8 cellular contexts compared by ENCODE assay signal in genomic region chr6:35391240-35391968, GRCh38. TPM values are rescaled to one million over a fixed set of nuclear protein-coding genes. Genes with fewer than 3 reads are reported as not detected.
DNase-seq lines count a peak whose midpoint lies in the region; ATAC-seq, FAIRE-seq and TF ChIP-seq lines count a peak whose summit lies in the region.

No MANE protein-coding gene starts in this region.

- peaks cover 41% of the 10 kb centered on the region for H3K4me1 ChIP-seq in mucosa of descending colon (ENCODE audit: low read depth)

- H3K36me3 ChIP-seq in bronchial epithelial cell (ENCODE audit: control insufficient read depth, insufficient read depth, low read length) (peaks cover 1% of the 10 kb centered on the region), mucosa of descending colon (ENCODE audit: low read depth) (no peaks in the 10 kb centered on the region), WERI-Rb-1 (no peaks in the 10 kb centered on the region)

- H3K27ac ChIP-seq in WERI-Rb-1: no peak overlapping the region

- peak; percentile 45 for ATAC-seq in mucosa of descending colon
- ATAC-seq in HG03045 (IDR thresholded peaks at IDR 0.05; ENCODE audit: unreplicated experiment): no peak
- ATAC-seq in HG03460 (IDR thresholded peaks at IDR 0.05; ENCODE audit: unreplicated experiment): no peak

- intact Hi-C loops in mucosa of descending colon (cut with DNase I, micrococcal nuclease): no loop called here

- DNase-seq in AG20443 (ENCODE audit: low spot score) (peak; percentile 72), LoVo (ENCODE audit: low spot score) (peak; percentile 30), bronchial epithelial cell (ENCODE audit: low read depth) (peak; percentile 99), mucosa of descending colon (peak in 1 of 3 donors; percentile 19), WERI-Rb-1 (no peak), HuH-7.5 (ENCODE audit: low spot score) (no peak)

- FAIRE-seq in bronchial epithelial cell (lab: Jason Lieb, UNC): no peak

- H3K9me3 ChIP-seq in mucosa of descending colon (no peaks in the 10 kb centered on the region), WERI-Rb-1 (ENCODE audit: severe bottlenecking) (no peaks in the 10 kb centered on the region)

- H3K27me3 ChIP-seq in bronchial epithelial cell (ENCODE audit: control insufficient read depth, insufficient read depth, low read length): no peaks in the 10 kb centered on the region
- H3K27me3 ChIP-seq in WERI-Rb-1 (ENCODE audit: insufficient read depth, low read depth, severe bottlenecking): no peaks in the 10 kb centered on the region

- H3K4me3 ChIP-seq in bronchial epithelial cell (ENCODE audit: low read depth, low read length): no peak overlapping the region
- no peak overlapping the region for H3K4me3 ChIP-seq in mucosa of descending colon
- H3K4me3 ChIP-seq in WERI-Rb-1 (ENCODE audit: low read depth, low read length): no peak overlapping the region

- peak; percentile 21 for TF ChIP-seq CTCF in bronchial epithelial cell (IDR thresholded peaks at IDR 0.05; ENCODE audit: insufficient read depth, low read length, severe bottlenecking)
- no peak for TF ChIP-seq CTCF in mucosa of descending colon (IDR thresholded peaks at IDR 0.05)
- TF ChIP-seq CTCF in WERI-Rb-1 (IDR thresholded peaks at IDR 0.05; ENCODE audit: low read depth, low read length): no peak

RNA-seq across cellular contexts. Expression of gene PPARD, which starts 49.0 kb away (rescaled TPM):
- total RNA-seq in bronchial epithelial cell: 10.3 and 16.9 TPM in 2 replicates
- total RNA-seq in mucosa of descending colon: 10 to 100 TPM; 44.4 to 66.7 (median 65.6) TPM

Comparison
In these comparisons a context has a peak if more than half of its experiments do, and no peak if none do; other contexts are left out.
1. DNase-seq: peak in AG20443 (single experiment), LoVo (single experiment) and bronchial epithelial cell (single experiment); none in WERI-Rb-1 (single experiment) and HuH-7.5 (single experiment).